Comparison of ENCODE assay signal across 1 cellular context in the genomic region with DNA sequence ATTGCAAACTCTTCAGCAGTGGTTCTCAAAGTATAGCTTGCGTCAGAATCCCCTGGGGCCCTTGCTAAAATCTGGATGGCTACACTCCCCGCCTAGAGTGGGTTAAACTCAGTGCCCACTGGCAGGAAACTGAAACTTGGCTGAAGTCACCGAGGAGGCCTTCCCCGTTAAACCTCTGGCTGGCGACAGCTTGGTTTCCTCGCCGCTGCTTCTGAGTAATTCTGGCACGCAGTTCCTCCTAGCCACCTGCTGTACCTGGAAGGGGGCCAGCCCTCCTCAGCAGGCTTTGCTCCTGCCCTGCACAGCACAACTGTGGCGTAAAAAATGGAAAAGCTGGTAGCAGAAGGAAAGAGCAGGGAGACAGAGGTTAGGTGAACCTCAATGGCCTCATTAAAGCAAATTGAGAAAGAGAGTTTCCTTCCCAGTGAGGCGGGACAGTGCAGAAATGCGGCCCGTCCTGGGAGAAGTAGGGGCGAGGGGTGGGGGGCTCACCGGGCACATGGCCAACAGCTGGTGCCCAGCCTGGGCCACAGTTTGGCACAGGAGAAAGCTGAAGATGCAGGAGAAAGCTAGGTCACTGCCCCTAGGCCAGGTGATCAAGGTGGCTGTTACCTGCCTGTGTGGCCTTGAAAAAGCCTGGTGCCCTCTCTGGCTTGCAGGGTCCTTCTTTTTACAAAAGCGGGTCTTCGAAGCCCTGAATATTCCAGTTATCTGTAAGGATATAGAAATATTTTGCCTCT.
TF ChIP-seq lines count a peak whose summit lies in the region.

No MANE protein-coding gene starts in this region.

TF ChIP-seq in GM12878, 131 proteins besides CTCF, POLR2A, EP300 and RAD21 (continued from another document and continues in another):
- TF ChIP-seq PRDM15 (CRISPR knock-in tag; IDR thresholded peaks at IDR 0.05), result no peak
- no peak for TF ChIP-seq BRCA1 (IDR thresholded peaks at IDR 0.05; ENCODE audit: low read depth, low read length)
- TF ChIP-seq NKRF (conservative IDR thresholded peaks at IDR 0.05), result no peak
- TF ChIP-seq BCL3 (IDR thresholded peaks at IDR 0.05; ENCODE audit: borderline replicate concordance, insufficient read depth, low read depth, low read length, poor library complexity, severe bottlenecking), result peak; percentile 75
- TF ChIP-seq, protein P1, sequence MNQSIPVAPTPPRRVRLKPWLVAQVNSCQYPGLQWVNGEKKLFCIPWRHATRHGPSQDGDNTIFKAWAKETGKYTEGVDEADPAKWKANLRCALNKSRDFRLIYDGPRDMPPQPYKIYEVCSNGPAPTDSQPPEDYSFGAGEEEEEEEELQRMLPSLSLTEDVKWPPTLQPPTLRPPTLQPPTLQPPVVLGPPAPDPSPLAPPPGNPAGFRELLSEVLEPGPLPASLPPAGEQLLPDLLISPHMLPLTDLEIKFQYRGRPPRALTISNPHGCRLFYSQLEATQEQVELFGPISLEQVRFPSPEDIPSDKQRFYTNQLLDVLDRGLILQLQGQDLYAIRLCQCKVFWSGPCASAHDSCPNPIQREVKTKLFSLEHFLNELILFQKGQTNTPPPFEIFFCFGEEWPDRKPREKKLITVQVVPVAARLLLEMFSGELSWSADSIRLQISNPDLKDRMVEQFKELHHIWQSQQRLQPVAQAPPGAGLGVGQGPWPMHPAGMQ (IDR thresholded peaks at IDR 0.05; ENCODE audit: borderline replicate concordance), result no peak
- no peak for TF ChIP-seq BCLAF1 (IDR thresholded peaks at IDR 0.05)
- peak; percentile 76 for TF ChIP-seq JUNB (IDR thresholded peaks at IDR 0.05)
- no peak for TF ChIP-seq USF1 (IDR thresholded peaks at IDR 0.05; ENCODE audit: borderline replicate concordance, extremely low read length, insufficient read depth, low read depth, low read length)
- TF ChIP-seq MXI1 (IDR thresholded peaks at IDR 0.05; ENCODE audit: low read depth, low read length), result no peak
- peak; percentile 89 for TF ChIP-seq IKZF1 (conservative IDR thresholded peaks at IDR 0.05)
- peak; percentile 56 to 70; a peak in 3 of 4 replicates for TF ChIP-seq BHLHE40 (IDR thresholded peaks at IDR 0.05; ENCODE audit: borderline replicate concordance in 1 of 2, low read depth in 2 of 2, low read length in 1 of 2)
- peak; percentile 58; the same call in 1 of the 2 replicates for TF ChIP-seq CBFB (IDR thresholded peaks at IDR 0.05; ENCODE audit: low read depth)
- no peak for TF ChIP-seq RBBP5 (conservative IDR thresholded peaks at IDR 0.05)
- no peak for TF ChIP-seq NRF1 (conservative IDR thresholded peaks at IDR 0.05; ENCODE audit: low read depth, low read length)
- no peak for TF ChIP-seq TCF7 (IDR thresholded peaks at IDR 0.05; ENCODE audit: borderline replicate concordance)
- TF ChIP-seq, protein P2, sequence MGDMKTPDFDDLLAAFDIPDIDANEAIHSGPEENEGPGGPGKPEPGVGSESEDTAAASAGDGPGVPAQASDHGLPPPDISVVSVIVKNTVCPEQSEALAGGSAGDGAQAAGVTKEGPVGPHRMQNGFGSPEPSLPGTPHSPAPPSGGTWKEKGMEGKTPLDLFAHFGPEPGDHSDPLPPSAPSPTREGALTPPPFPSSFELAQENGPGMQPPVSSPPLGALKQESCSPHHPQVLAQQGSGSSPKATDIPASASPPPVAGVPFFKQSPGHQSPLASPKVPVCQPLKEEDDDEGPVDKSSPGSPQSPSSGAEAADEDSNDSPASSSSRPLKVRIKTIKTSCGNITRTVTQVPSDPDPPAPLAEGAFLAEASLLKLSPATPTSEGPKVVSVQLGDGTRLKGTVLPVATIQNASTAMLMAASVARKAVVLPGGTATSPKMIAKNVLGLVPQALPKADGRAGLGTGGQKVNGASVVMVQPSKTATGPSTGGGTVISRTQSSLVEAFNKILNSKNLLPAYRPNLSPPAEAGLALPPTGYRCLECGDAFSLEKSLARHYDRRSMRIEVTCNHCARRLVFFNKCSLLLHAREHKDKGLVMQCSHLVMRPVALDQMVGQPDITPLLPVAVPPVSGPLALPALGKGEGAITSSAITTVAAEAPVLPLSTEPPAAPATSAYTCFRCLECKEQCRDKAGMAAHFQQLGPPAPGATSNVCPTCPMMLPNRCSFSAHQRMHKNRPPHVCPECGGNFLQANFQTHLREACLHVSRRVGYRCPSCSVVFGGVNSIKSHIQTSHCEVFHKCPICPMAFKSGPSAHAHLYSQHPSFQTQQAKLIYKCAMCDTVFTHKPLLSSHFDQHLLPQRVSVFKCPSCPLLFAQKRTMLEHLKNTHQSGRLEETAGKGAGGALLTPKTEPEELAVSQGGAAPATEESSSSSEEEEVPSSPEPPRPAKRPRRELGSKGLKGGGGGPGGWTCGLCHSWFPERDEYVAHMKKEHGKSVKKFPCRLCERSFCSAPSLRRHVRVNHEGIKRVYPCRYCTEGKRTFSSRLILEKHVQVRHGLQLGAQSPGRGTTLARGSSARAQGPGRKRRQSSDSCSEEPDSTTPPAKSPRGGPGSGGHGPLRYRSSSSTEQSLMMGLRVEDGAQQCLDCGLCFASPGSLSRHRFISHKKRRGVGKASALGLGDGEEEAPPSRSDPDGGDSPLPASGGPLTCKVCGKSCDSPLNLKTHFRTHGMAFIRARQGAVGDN (IDR thresholded peaks at IDR 0.05), result peak; percentile 85
- no peak for TF ChIP-seq HDAC6 (IDR thresholded peaks at IDR 0.05; ENCODE audit: unreplicated experiment)
- TF ChIP-seq RB1 (IDR thresholded peaks at IDR 0.05; ENCODE audit: borderline replicate concordance), result no peak
- TF ChIP-seq SIX5 (IDR thresholded peaks at IDR 0.05; ENCODE audit: low read depth, low read length, severe bottlenecking), result no peak
- TF ChIP-seq CBX5 (IDR thresholded peaks at IDR 0.05; ENCODE audit: low read depth), result no peak
- TF ChIP-seq ZSCAN29 (IDR thresholded peaks at IDR 0.05), result no peak
- peak; percentile 76 for TF ChIP-seq SPI1 (IDR thresholded peaks at IDR 0.05; ENCODE audit: borderline replicate concordance, insufficient read depth, low read depth, low read length)
- no peak for TF ChIP-seq ZNF622 (IDR thresholded peaks at IDR 0.05)
- TF ChIP-seq YY1 (IDR thresholded peaks at IDR 0.05; ENCODE audit: low read depth, low read length), result peak; percentile 16; the same call in 1 of the 2 replicates
- TF ChIP-seq, protein P3, sequence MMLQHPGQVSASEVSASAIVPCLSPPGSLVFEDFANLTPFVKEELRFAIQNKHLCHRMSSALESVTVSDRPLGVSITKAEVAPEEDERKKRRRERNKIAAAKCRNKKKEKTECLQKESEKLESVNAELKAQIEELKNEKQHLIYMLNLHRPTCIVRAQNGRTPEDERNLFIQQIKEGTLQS (IDR thresholded peaks at IDR 0.05; ENCODE audit: borderline replicate concordance, extremely low read depth, low read depth, low read length), result no peak
- TF ChIP-seq ZBTB11 (CRISPR knock-in tag; IDR thresholded peaks at IDR 0.05), result no peak
- TF ChIP-seq ZBED1 (IDR thresholded peaks at IDR 0.05; ENCODE audit: borderline replicate concordance), result peak; percentile 87
- TF ChIP-seq POLR2AphosphoS2 (IDR thresholded peaks at IDR 0.05; ENCODE audit: low read depth, low read length), result no peak
- no peak for TF ChIP-seq SMAD5 (IDR thresholded peaks at IDR 0.05; ENCODE audit: low read depth)
